ENCODE assay signal across 1 cellular context in the genomic region with DNA sequence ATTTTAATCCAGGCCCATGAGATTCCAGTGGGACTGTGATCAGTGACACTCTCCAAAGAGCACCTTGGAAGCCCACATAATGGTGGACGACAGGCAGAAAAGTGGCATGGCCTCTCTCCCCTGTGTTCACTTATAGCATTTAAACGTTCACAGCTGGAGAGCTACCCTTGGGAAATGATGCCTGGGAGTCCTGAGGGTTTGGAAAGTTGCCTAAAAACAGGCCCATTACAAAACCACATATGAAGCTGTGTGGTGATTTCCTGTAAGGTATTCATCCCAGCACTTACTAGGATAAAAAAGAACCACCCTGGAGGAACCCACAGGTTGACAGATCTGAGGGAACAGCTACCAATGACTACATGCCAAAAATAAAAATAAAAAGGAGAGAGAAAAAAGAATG.
TF ChIP-seq lines count a peak whose summit lies in the region.

No MANE protein-coding gene starts in this region.

TF ChIP-seq in SK-N-SH treated with all-trans-retinoic acid at 6 μM for 48 hours, 23 proteins besides CTCF, POLR2A, EP300 and RAD21 (continued from another document):
- TF ChIP-seq, protein P1, sequence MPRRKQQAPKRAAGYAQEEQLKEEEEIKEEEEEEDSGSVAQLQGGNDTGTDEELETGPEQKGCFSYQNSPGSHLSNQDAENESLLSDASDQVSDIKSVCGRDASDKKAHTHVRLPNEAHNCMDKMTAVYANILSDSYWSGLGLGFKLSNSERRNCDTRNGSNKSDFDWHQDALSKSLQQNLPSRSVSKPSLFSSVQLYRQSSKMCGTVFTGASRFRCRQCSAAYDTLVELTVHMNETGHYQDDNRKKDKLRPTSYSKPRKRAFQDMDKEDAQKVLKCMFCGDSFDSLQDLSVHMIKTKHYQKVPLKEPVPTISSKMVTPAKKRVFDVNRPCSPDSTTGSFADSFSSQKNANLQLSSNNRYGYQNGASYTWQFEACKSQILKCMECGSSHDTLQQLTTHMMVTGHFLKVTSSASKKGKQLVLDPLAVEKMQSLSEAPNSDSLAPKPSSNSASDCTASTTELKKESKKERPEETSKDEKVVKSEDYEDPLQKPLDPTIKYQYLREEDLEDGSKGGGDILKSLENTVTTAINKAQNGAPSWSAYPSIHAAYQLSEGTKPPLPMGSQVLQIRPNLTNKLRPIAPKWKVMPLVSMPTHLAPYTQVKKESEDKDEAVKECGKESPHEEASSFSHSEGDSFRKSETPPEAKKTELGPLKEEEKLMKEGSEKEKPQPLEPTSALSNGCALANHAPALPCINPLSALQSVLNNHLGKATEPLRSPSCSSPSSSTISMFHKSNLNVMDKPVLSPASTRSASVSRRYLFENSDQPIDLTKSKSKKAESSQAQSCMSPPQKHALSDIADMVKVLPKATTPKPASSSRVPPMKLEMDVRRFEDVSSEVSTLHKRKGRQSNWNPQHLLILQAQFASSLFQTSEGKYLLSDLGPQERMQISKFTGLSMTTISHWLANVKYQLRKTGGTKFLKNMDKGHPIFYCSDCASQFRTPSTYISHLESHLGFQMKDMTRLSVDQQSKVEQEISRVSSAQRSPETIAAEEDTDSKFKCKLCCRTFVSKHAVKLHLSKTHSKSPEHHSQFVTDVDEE (CRISPR knock-in tag; IDR thresholded peaks at IDR 0.05) = no peak; the same call in 1 of the 2 replicates
- TF ChIP-seq ZFP3 (CRISPR knock-in tag; IDR thresholded peaks at IDR 0.05) (no peak), BACH2 (CRISPR knock-in tag; IDR thresholded peaks at IDR 0.05; ENCODE audit: borderline replicate concordance) (no peak), ZNF8 (CRISPR knock-in tag; IDR thresholded peaks at IDR 0.05) (no peak), GLIS3 (CRISPR knock-in tag; IDR thresholded peaks at IDR 0.05) (no peak), ZNF70 (CRISPR knock-in tag; IDR thresholded peaks at IDR 0.05) (no peak), RARB (CRISPR knock-in tag; IDR thresholded peaks at IDR 0.05) (no peak)
TF ChIP-seq in SK-N-SH treated with all-trans-retinoic acid at 6 μM for 48 hours: peak in this region for 0.
